ENCODE assay signal across 1 cellular context in genomic region chr18:12306752-12307151, GRCh38.
TF ChIP-seq lines count a peak whose summit lies in the region.

No MANE protein-coding gene starts in this region.

TF ChIP-seq in K562, 482 proteins besides CTCF, POLR2A, EP300 and RAD21:
- TF ChIP-seq CHD2 (IDR thresholded peaks at IDR 0.05; ENCODE audit: low read depth, low read length) (no peak), ZBTB1 (CRISPR knock-in tag; IDR thresholded peaks at IDR 0.05; ENCODE audit: borderline replicate concordance, low read depth) (no peak), ILF3 (IDR thresholded peaks at IDR 0.05; ENCODE audit: borderline replicate concordance) (no peak), ZNF589 (CRISPR knock-in tag; IDR thresholded peaks at IDR 0.05; ENCODE audit: low read depth) (no peak), TSHZ1 (CRISPR knock-in tag; IDR thresholded peaks at IDR 0.05) (no peak), ARID3B (CRISPR knock-in tag; IDR thresholded peaks at IDR 0.05; ENCODE audit: borderline replicate concordance) (no peak), KDM1A (IDR thresholded peaks at IDR 0.05) (no peak), MTA2 (IDR thresholded peaks at IDR 0.05; ENCODE audit: low read depth) (no peak), FOXO4 (CRISPR knock-in tag; IDR thresholded peaks at IDR 0.05) (no peak), ZNF512 (tag; IDR thresholded peaks at IDR 0.05) (peak; percentile 72), ZNF384 (IDR thresholded peaks at IDR 0.05; ENCODE audit: low read depth, low read length) (no peak), RBFOX2 (IDR thresholded peaks at IDR 0.05; ENCODE audit: low read depth, low read length) (0 out of 2 replicates have a peak, but pooled peaks have one; percentile 4), ETV1 (tag; conservative IDR thresholded peaks at IDR 0.05; ENCODE audit: low read depth) (no peak), TCF7 (IDR thresholded peaks at IDR 0.05; ENCODE audit: borderline replicate concordance) (no peak)
